27 cellular contexts compared by ENCODE assay signal in the genomic region with DNA sequence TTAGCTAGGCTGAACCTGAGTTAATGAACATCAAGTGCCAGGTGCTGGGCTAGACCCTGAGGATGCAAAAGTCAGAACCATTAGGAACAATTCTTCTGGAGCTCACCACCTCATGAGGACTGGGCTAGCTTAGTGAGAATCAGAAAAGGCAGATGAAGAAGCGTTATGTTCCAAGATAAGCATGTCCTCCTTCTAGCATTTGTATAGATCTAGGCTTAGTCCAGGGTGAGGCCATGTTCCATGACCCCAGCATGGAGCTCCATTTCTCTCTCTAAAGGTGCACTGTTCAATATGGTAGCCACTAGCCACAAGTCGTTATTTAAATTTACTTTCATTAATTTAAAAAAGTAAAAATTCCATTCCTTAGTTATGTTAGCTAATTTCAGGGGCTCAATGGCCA.
"Had no signal": no experiment of that assay in that cellular context is flagged by ENCODE, and none has a peak within 500 bp of the region (broad histone marks: within the 10 kb centered on the region; RNA-seq: fewer than 3 reads in every experiment).

No MANE protein-coding gene starts in this region.

- H3K27me3 ChIP-seq: colonic mucosa, foreskin keratinocyte, gastrocnemius medialis had no signal

- DNase-seq: colonic mucosa; cortex of kidney; dermis blood vessel endothelial cell; dorsolateral prefrontal cortex; effector CD4-positive, alpha-beta T cell; effector CD8-positive, alpha-beta T cell; effector memory CD4-positive, alpha-beta T cell; effector memory CD8-positive, alpha-beta T cell; esophagus squamous epithelium; foreskin fibroblast; foreskin keratinocyte; foreskin melanocyte; gastrocnemius medialis; glutamatergic neuron; head of caudate nucleus; heart left ventricle; heart right ventricle had no signal

- FAIRE-seq: colon, endometrium, endothelial cell of umbilical vein, frontal cortex had no signal

- H3K9me3 Mint-ChIP-seq: dendritic cell treated with granulocyte-macrophage colony-stimulating factor and Interleukin-4, amounts not matched to agents 40 ng/mL and 50 ng/mL, for 4 days; effector memory CD8-positive, alpha-beta T cell had no signal

- H3K36me3 ChIP-seq: colonic mucosa, esophagus muscularis mucosa, esophagus squamous epithelium, gastrocnemius medialis, gastroesophageal sphincter, heart left ventricle, heart right ventricle had no signal

- H3K27ac ChIP-seq: colonic mucosa, coronary artery, dorsolateral prefrontal cortex, epithelial cell of prostate, esophagus muscularis mucosa, esophagus squamous epithelium, foreskin keratinocyte, gastrocnemius medialis, gastroesophageal sphincter, heart left ventricle, heart right ventricle had no signal

- H3K9me3 ChIP-seq: colonic mucosa, esophagus muscularis mucosa, esophagus squamous epithelium, gastrocnemius medialis, gastroesophageal sphincter, heart left ventricle, heart right ventricle had no signal

- H3K27ac Mint-ChIP-seq: dendritic cell treated with granulocyte-macrophage colony-stimulating factor and Interleukin-4, amounts not matched to agents 40 ng/mL and 50 ng/mL, for 4 days; effector memory CD8-positive, alpha-beta T cell had no signal

- ATAC-seq: effector memory CD8-positive, alpha-beta T cell; esophagus mucosa; foreskin keratinocyte; gastrocnemius medialis; gastroesophageal sphincter; heart left ventricle; heart right ventricle had no signal

- H3K4me3 Mint-ChIP-seq: dendritic cell treated with granulocyte-macrophage colony-stimulating factor and Interleukin-4, amounts not matched to agents 40 ng/mL and 50 ng/mL, for 4 days; effector memory CD8-positive, alpha-beta T cell had no signal

- H3K4me1 ChIP-seq: colonic mucosa, esophagus muscularis mucosa, esophagus squamous epithelium, foreskin keratinocyte, gastrocnemius medialis, gastroesophageal sphincter, heart left ventricle, heart right ventricle had no signal

- H3K4me3 ChIP-seq: colonic mucosa, coronary artery, dorsolateral prefrontal cortex, esophagus muscularis mucosa, esophagus squamous epithelium, gastrocnemius medialis, gastroesophageal sphincter, heart left ventricle, heart right ventricle had no signal
